ENCODE assay signal across 17 cellular contexts in genomic region chr3:14374444-14374883, GRCh38. TPM values are rescaled to one million over a fixed set of nuclear protein-coding genes. Genes with fewer than 3 reads are reported as not detected.
A peak's percentile ranks its signal among the peaks of the same experiment; 100 is the strongest.
DNase-seq lines count a peak whose midpoint lies in the region; ATAC-seq and TF ChIP-seq lines count a peak whose summit lies in the region.
"Had no signal": no experiment of that assay in that cellular context is flagged by ENCODE, and none has a peak within 500 bp of the region (broad histone marks: within the 10 kb centered on the region; RNA-seq: fewer than 3 reads in every experiment).

No MANE protein-coding gene starts in this region.

- 41 to 55% (median 49%) methylated on average over 6 to 8 of the region's 8 CpGs for WGBS in heart left ventricle, 4 donors

- no peak for DNase-seq in stimulated activated naive CD8-positive, alpha-beta T cell treated with anti-CD3 and anti-CD28 coated beads, Interleukin-15, amount 100 ng/mL, for 72 hours
- no peak for DNase-seq in stimulated activated naive CD8-positive, alpha-beta T cell treated with anti-CD3 and anti-CD28 coated beads, Interleukin-15, Interleukin-2, amounts not matched to agents 100 U/mL and 50 U/mL, for 24 hours
- DNase-seq in heart left ventricle (peak in 4 of 5 donors; percentile 64 to 69 (median 66)), nephron progenitor cell (peak; percentile 35), posterior cingulate gyrus (no peak), DMS153 (lab: John Stamatoyannopoulos, UW) (no peak), GDM1 (lab: John Stamatoyannopoulos, UW) (no peak)
- DNase-seq in CD4-positive, alpha-beta memory T cell, result no peak
- DNase-seq: activated CD8-positive, alpha-beta memory T cell treated with anti-CD3 and anti-CD28 coated beads, Interleukin-2, amount 10 ng/mL, durations not matched to agents 7 days and 5 days; activated naive CD4-positive, alpha-beta T cell treated with anti-CD3 and anti-CD28 coated beads for 36 hours; effector CD4-positive, alpha-beta T cell; immature natural killer cell; NCI-H1105; stimulated activated CD4-positive, alpha-beta T cell treated with anti-CD3 and anti-CD28 coated beads, Interleukin-4, amount 100 ng/mL, for 1 hour; uterus had no signal

- H3K4me3 Mint-ChIP-seq in stimulated activated naive CD8-positive, alpha-beta T cell treated with anti-CD3 and anti-CD28 coated beads, Interleukin-15, amount 100 ng/mL, for 72 hours, result no peak overlapping the region
- no peak overlapping the region for H3K4me3 Mint-ChIP-seq in nephron progenitor cell
- H3K4me3 Mint-ChIP-seq in CD4-positive, alpha-beta memory T cell, result no peak overlapping the region
- H3K4me3 Mint-ChIP-seq: activated CD8-positive, alpha-beta memory T cell treated with anti-CD3 and anti-CD28 coated beads, Interleukin-2, amount 10 ng/mL, durations not matched to agents 7 days and 5 days; activated naive CD4-positive, alpha-beta T cell treated with anti-CD3 and anti-CD28 coated beads for 36 hours; immature natural killer cell; WTC11 had no signal

- no peaks in the 10 kb centered on the region for H3K9me3 Mint-ChIP-seq in stimulated activated naive CD8-positive, alpha-beta T cell treated with anti-CD3 and anti-CD28 coated beads, Interleukin-15, amount 100 ng/mL, for 72 hours
- no peaks in the 10 kb centered on the region for H3K9me3 Mint-ChIP-seq in nephron progenitor cell
- peaks cover 0 to 1% (median 0%) of the 10 kb centered on the region in 8 donors for H3K9me3 Mint-ChIP-seq in CD4-positive, alpha-beta memory T cell
- H3K9me3 Mint-ChIP-seq: activated naive CD4-positive, alpha-beta T cell treated with anti-CD3 and anti-CD28 coated beads for 36 hours; immature natural killer cell; WTC11 had no signal

- no peaks in the 10 kb centered on the region for H3K9me3 ChIP-seq in heart left ventricle
- no peaks in the 10 kb centered on the region for H3K9me3 ChIP-seq in CD4-positive, alpha-beta memory T cell (ENCODE audit: control insufficient read depth in 1 of 2, low read length in 2 of 2)
- H3K9me3 ChIP-seq: uterus had no signal

- H3K27me3 ChIP-seq in heart left ventricle, result peaks cover 0 to 7% (median 0%) of the 10 kb centered on the region in 9 donors
- H3K27me3 ChIP-seq in CD4-positive, alpha-beta memory T cell (ENCODE audit: insufficient read depth, low read length), result no peaks in the 10 kb centered on the region
- H3K27me3 ChIP-seq: uterus had no signal

- no peaks in the 10 kb centered on the region for H3K36me3 Mint-ChIP-seq in nephron progenitor cell (ENCODE audit: low read depth)
- H3K36me3 Mint-ChIP-seq in CD4-positive, alpha-beta memory T cell, result no peaks in the 10 kb centered on the region
- H3K36me3 Mint-ChIP-seq: brain, immature natural killer cell, WTC11 had no signal

- H3K4me1 ChIP-seq in heart left ventricle, result peaks cover 6 to 69% (median 45%) of the 10 kb centered on the region in 12 donors
- peaks cover 22% of the 10 kb centered on the region for H3K4me1 ChIP-seq in CD4-positive, alpha-beta memory T cell (ENCODE audit: insufficient read depth, low read length)
- H3K4me1 ChIP-seq: uterus had no signal

- peaks cover 8% of the 10 kb centered on the region for H3K27me3 Mint-ChIP-seq in stimulated activated naive CD8-positive, alpha-beta T cell treated with anti-CD3 and anti-CD28 coated beads, Interleukin-15, amount 100 ng/mL, for 72 hours
- H3K27me3 Mint-ChIP-seq in nephron progenitor cell (ENCODE audit: low read depth, poor library complexity), result peaks cover 15% of the 10 kb centered on the region
- no peaks in the 10 kb centered on the region for H3K27me3 Mint-ChIP-seq in CD4-positive, alpha-beta memory T cell
- H3K27me3 Mint-ChIP-seq: activated CD8-positive, alpha-beta memory T cell treated with anti-CD3 and anti-CD28 coated beads, Interleukin-2, amount 10 ng/mL, durations not matched to agents 7 days and 5 days had no signal

- H3K4me3 ChIP-seq in heart left ventricle, result no peak overlapping the region
- H3K4me3 ChIP-seq in CD4-positive, alpha-beta memory T cell (ENCODE audit: low read length in 2 of 2), result no peak overlapping the region
- H3K4me3 ChIP-seq: uterus had no signal

- TF ChIP-seq CTCF in heart left ventricle (IDR thresholded peaks at IDR 0.05) (no peak), nephron progenitor cell (IDR thresholded peaks at IDR 0.05) (no peak)

- no peaks in the 10 kb centered on the region for H3K36me3 ChIP-seq in heart left ventricle
- H3K36me3 ChIP-seq in CD4-positive, alpha-beta memory T cell (ENCODE audit: insufficient read depth, low read length), result no peaks in the 10 kb centered on the region
- H3K36me3 ChIP-seq: uterus had no signal

- POLR2A ChIA-PET in CD4-positive, alpha-beta memory T cell (lab: Charles Lee; ENCODE audit: partially characterized antibody), result no interaction called here

- intact Hi-C loops in heart left ventricle (cut with DNase I) (loop anchor here in 2 of 10 donors (5.0 to 10.0 kb wide), 2 partner anchors 58 to 140 kb away; no protein-coding TSS in a partner anchor), posterior cingulate gyrus (cut with DNase I) (no loop called here)
- intact Hi-C loops in CD4-positive, alpha-beta memory T cell (cut with micrococcal nuclease), result no loop called here

- H3K4me1 Mint-ChIP-seq in stimulated activated naive CD8-positive, alpha-beta T cell treated with anti-CD3 and anti-CD28 coated beads, Interleukin-15, amount 100 ng/mL, for 72 hours, result peaks cover 29% of the 10 kb centered on the region
- peaks cover 59% of the 10 kb centered on the region for H3K4me1 Mint-ChIP-seq in nephron progenitor cell
- peaks cover 14 to 30% (median 21%) of the 10 kb centered on the region in 4 donors for H3K4me1 Mint-ChIP-seq in CD4-positive, alpha-beta memory T cell

- ATAC-seq in stimulated activated naive CD8-positive, alpha-beta T cell treated with anti-CD3 and anti-CD28 coated beads, Interleukin-15, amount 100 ng/mL, for 72 hours, result no peak
- no peak for ATAC-seq in stimulated activated naive CD8-positive, alpha-beta T cell treated with anti-CD3 and anti-CD28 coated beads, Interleukin-15, Interleukin-2, amounts not matched to agents 100 U/mL and 50 U/mL, for 24 hours
- ATAC-seq in heart left ventricle, result peak; percentile 64 to 81 (median 65)
- ATAC-seq: activated CD8-positive, alpha-beta memory T cell treated with anti-CD3 and anti-CD28 coated beads, Interleukin-2, amount 10 ng/mL, durations not matched to agents 7 days and 5 days; WTC11 had no signal

- no peak for TF ChIP-seq POLR2A in heart left ventricle (IDR thresholded peaks at IDR 0.05)

- CTCF ChIA-PET in CD4-positive, alpha-beta memory T cell (lab: Charles Lee; ENCODE audit: partially characterized antibody), result interaction anchor here (1.1 to 2.2 kb wide), 3 partner anchors 93 to 134 kb away, joined by 3 to 5 read pairs (median 4); no protein-coding TSS in a partner anchor

- peak overlapping the region in 10 of 12 donors; percentile 36 to 92 (median 78) for H3K27ac ChIP-seq in heart left ventricle
- H3K27ac ChIP-seq in CD4-positive, alpha-beta memory T cell (ENCODE audit: low read depth, low read length), result no peak overlapping the region
- H3K27ac ChIP-seq: uterus had no signal

- H3K27ac Mint-ChIP-seq in stimulated activated naive CD8-positive, alpha-beta T cell treated with anti-CD3 and anti-CD28 coated beads, Interleukin-15, amount 100 ng/mL, for 72 hours, result peak overlapping the region; percentile 29 to 44
- no peak overlapping the region for H3K27ac Mint-ChIP-seq in nephron progenitor cell
- H3K27ac Mint-ChIP-seq in CD4-positive, alpha-beta memory T cell, result no peak overlapping the region
- H3K27ac Mint-ChIP-seq: activated CD8-positive, alpha-beta memory T cell treated with anti-CD3 and anti-CD28 coated beads, Interleukin-2, amount 10 ng/mL, durations not matched to agents 7 days and 5 days; activated naive CD4-positive, alpha-beta T cell treated with anti-CD3 and anti-CD28 coated beads for 36 hours; WTC11 had no signal

RNA-seq across cellular contexts. Expression of gene SLC6A6, which starts 27.9 kb away (rescaled TPM):
- 100 to 1,000 TPM in 1 of 9 donors, 10 to 100 TPM in 8; 17.5 to 101 (median 34.9) TPM for total RNA-seq in heart left ventricle
- polyA plus RNA-seq in heart left ventricle, result 100 to 1,000 TPM in 1 of 2 donors, 1 to 10 TPM in 1; 9.1 to 121 TPM
- 10 to 100 TPM; 50.6 to 51.8 TPM for total RNA-seq in CD4-positive, alpha-beta memory T cell
- 1 to 10 TPM; 3.8 to 8.8 TPM for polyA plus RNA-seq in CD4-positive, alpha-beta memory T cell

Comparison
In these comparisons a context has a peak if more than half of its experiments do, and no peak if none do; other contexts are left out.
1. ATAC-seq: peak in heart left ventricle (4 of 4); none in stimulated activated naive CD8-positive, alpha-beta T cell treated with anti-CD3 and anti-CD28 coated beads, Interleukin-15, amount 100 ng/mL, for 72 hours (single experiment) and stimulated activated naive CD8-positive, alpha-beta T cell treated with anti-CD3 and anti-CD28 coated beads, Interleukin-15, Interleukin-2, amounts not matched to agents 100 U/mL and 50 U/mL, for 24 hours (single experiment).
2. DNase-seq: peak in heart left ventricle (4 of 5) and nephron progenitor cell (single experiment); none in stimulated activated naive CD8-positive, alpha-beta T cell treated with anti-CD3 and anti-CD28 coated beads, Interleukin-15, amount 100 ng/mL, for 72 hours (0 of 2), stimulated activated naive CD8-positive, alpha-beta T cell treated with anti-CD3 and anti-CD28 coated beads, Interleukin-15, Interleukin-2, amounts not matched to agents 100 U/mL and 50 U/mL, for 24 hours (single experiment), posterior cingulate gyrus (0 of 10), CD4-positive, alpha-beta memory T cell (0 of 5), DMS153 (single experiment) and GDM1 (single experiment).
3. H3K27ac Mint-ChIP-seq: peak in stimulated activated naive CD8-positive, alpha-beta T cell treated with anti-CD3 and anti-CD28 coated beads, Interleukin-15, amount 100 ng/mL, for 72 hours (2 of 2); none in nephron progenitor cell (single experiment) and CD4-positive, alpha-beta memory T cell (0 of 7).